8 cellular contexts compared by ENCODE assay signal in the genomic region with DNA sequence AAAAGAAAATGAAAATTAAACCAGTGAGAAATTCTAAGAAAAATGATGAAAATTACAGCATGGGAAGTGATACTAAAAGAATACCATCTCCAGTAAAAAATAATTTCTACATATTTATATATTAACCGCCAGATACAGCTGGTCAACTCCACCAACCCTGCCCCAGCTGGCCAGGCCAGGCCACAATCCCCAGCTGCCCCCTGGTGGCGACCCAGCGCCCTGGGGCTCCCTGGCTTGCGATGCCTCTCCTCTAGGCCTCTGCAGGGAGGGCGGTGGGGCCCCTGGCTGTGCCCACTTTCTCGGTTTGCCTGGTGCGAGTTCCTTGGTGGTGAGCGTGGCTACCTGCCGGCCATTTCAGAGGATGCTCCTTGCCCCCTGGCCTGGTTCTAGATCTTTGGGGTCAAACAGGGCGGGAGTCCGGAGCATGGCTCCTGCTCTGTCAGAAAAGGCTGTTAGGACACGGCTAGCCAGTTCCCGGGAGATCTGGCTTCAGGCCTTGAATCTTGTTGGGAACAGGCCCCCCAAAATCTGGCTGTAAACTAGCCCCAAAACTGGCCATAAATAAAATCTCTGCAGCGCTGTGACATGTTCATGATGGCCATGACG. TPM values are rescaled to one million over a fixed set of nuclear protein-coding genes. Genes with fewer than 3 reads are reported as not detected.
DNase-seq lines count a peak whose midpoint lies in the region; ATAC-seq and TF ChIP-seq lines count a peak whose summit lies in the region.

No MANE protein-coding gene starts in this region.

- H3K4ac ChIP-seq in neuronal stem cell (ENCODE audit: low read length) = no peak overlapping the region

- no peaks in the 10 kb centered on the region for H3K36me3 Mint-ChIP-seq in CD8-positive, alpha-beta memory T cell

- TF ChIP-seq RAD21 in HCT116 (IDR thresholded peaks at IDR 0.05; ENCODE audit: low read depth) = peak; percentile 98

- RAD21 ChIA-PET in HCT116 (lab: Charles Lee; ENCODE audit: low non-redundant PET in 1 of 2, low total read pairs in 2 of 2, uncharacterized antibody in 2 of 2, unreplicated experiment in 2 of 2) = interaction anchor here (0.6 to 1.0 kb wide), 5 partner anchors 42 to 349 kb away, joined by 3 to 5 read pairs (median 4); no protein-coding TSS in a partner anchor

- H3K4me1 ChIP-seq in CD8-positive, alpha-beta memory T cell (ENCODE audit: insufficient read depth, low read length) = peaks cover 6% of the 10 kb centered on the region
- H3K4me1 ChIP-seq in HCT116 (ENCODE audit: control insufficient read depth in 1 of 2, insufficient read depth in 2 of 2, low read length in 2 of 2) (peaks cover 2 to 22% of the 10 kb centered on the region in 2 experiments; a peak in 2 of 4 replicates), neuronal stem cell (ENCODE audit: control insufficient read depth in 2 of 2, insufficient read depth in 1 of 2, low read depth in 1 of 2, low read length in 2 of 2) (peaks cover 9 to 19% of the 10 kb centered on the region in 2 donors), tibial nerve (peaks cover 0 to 53% (median 25%) of the 10 kb centered on the region in 4 donors)

- H3K79me2 ChIP-seq in HCT116 (ENCODE audit: insufficient read depth, low read length) = peaks cover 74% of the 10 kb centered on the region

- peaks cover 0 to 10% (median 0%) of the 10 kb centered on the region in 3 donors for H3K4me1 Mint-ChIP-seq in CD8-positive, alpha-beta memory T cell

- peak overlapping the region; percentile 87 for H2BK120ac ChIP-seq in neuronal stem cell (ENCODE audit: low read depth, low read length)

- H3K9ac ChIP-seq in HCT116 (ENCODE audit: low read length) (no peak overlapping the region), neuronal stem cell (ENCODE audit: low read depth, low read length, poor library complexity) (no peak overlapping the region)

- H3K9me2 ChIP-seq in HCT116 (ENCODE audit: insufficient read depth) = no peaks in the 10 kb centered on the region

- H3K4me2 ChIP-seq in HCT116 (ENCODE audit: low read length) = no peak overlapping the region
- no peak overlapping the region for H3K4me2 ChIP-seq in neuronal stem cell (ENCODE audit: insufficient read depth, low read length, poor library complexity, severe bottlenecking)

- H3K27me3 Mint-ChIP-seq in CD8-positive, alpha-beta memory T cell = peaks cover 0 to 7% of the 10 kb centered on the region in 2 donors

- no peak overlapping the region for H2AK5ac ChIP-seq in neuronal stem cell (ENCODE audit: low read depth, low read length)

- H3K9me3 ChIP-seq in CD8-positive, alpha-beta memory T cell (ENCODE audit: low read length) = no peaks in the 10 kb centered on the region
- no peaks in the 10 kb centered on the region for H3K9me3 ChIP-seq in HCT116 (ENCODE audit: control insufficient read depth in 1 of 2, insufficient read depth in 1 of 2, low read depth in 1 of 2, low read length in 2 of 2)
- H3K9me3 ChIP-seq in neuronal stem cell (replicated peaks in 1 of 2; ENCODE audit: control insufficient read depth in 2 of 2, insufficient read depth in 1 of 2, low read depth in 1 of 2, low read length in 2 of 2) = no peaks in the 10 kb centered on the region
- no peaks in the 10 kb centered on the region for H3K9me3 ChIP-seq in tibial nerve

- 0 out of 2 replicates have a peak, but pooled peaks cover 3% of the 10 kb centered on the region for H4K20me1 ChIP-seq in HCT116 (ENCODE audit: insufficient read depth)

- no peaks in the 10 kb centered on the region for H3K9me3 Mint-ChIP-seq in CD8-positive, alpha-beta memory T cell

- H2BK5ac ChIP-seq in neuronal stem cell (ENCODE audit: low read length) = no peak overlapping the region

- peak; percentile 94 for ATAC-seq in HCT116

- no peaks in the 10 kb centered on the region for H3K36me3 ChIP-seq in CD8-positive, alpha-beta memory T cell (ENCODE audit: insufficient read depth, low read length)
- H3K36me3 ChIP-seq in HCT116 (ENCODE audit: control insufficient read depth in 1 of 2, insufficient read depth in 2 of 2, low read length in 2 of 2) (peaks cover 0 to 8% of the 10 kb centered on the region in 2 experiments; a peak in 2 of 4 replicates), neuronal stem cell (replicated peaks in 1 of 2; ENCODE audit: control insufficient read depth in 2 of 2, insufficient read depth in 2 of 2, low read length in 2 of 2) (peaks cover 10 to 31% of the 10 kb centered on the region in 2 donors), tibial nerve (peaks cover 0 to 30% (median 0%) of the 10 kb centered on the region in 3 donors)

- H3K18ac ChIP-seq in neuronal stem cell (ENCODE audit: low read length) = peak overlapping the region; percentile 52

- POLR2A ChIA-PET in CD8-positive, alpha-beta memory T cell (lab: Charles Lee) = interaction anchor here (0.7 kb wide), 1 partner anchor 76 kb away, joined by 3 read pairs; no protein-coding TSS in a partner anchor
- POLR2A ChIA-PET in HCT116 (lab: Charles Lee) = no interaction called here

- CTCF ChIA-PET in CD8-positive, alpha-beta memory T cell (lab: Charles Lee) = interaction anchor here (0.7 to 8.0 kb wide), 17 partner anchors 11 to 391 kb away, joined by 3 to 72 read pairs (median 4); a partner anchor contains a TSS
- CTCF ChIA-PET in HCT116 (lab: Charles Lee) = interaction anchor here (0.6 to 2.9 kb wide), 16 partner anchors 16 to 348 kb away, joined by 3 to 15 read pairs (median 4); a partner anchor contains a TSS

- H2AFZ ChIP-seq in HCT116 (ENCODE audit: low read depth, low read length, poor library complexity, severe bottlenecking) = no peak overlapping the region
- H2AFZ ChIP-seq in neuronal stem cell (ENCODE audit: low read length) = no peak overlapping the region

- no peak overlapping the region for H4K91ac ChIP-seq in neuronal stem cell (ENCODE audit: low read depth, low read length, poor library complexity)

- H2BK15ac ChIP-seq in neuronal stem cell (ENCODE audit: low read length) = no peak overlapping the region

- H3K23ac ChIP-seq in neuronal stem cell (ENCODE audit: low read depth, low read length, poor library complexity) = no peak overlapping the region

- no peak overlapping the region for H3K14ac ChIP-seq in neuronal stem cell (ENCODE audit: low read length)

- peak; percentile 53 to 74 (median 68) for DNase-seq in CD8-positive, alpha-beta memory T cell
- DNase-seq in HCT116 (ENCODE audit: low read depth, low spot score) (no peak), SHP77 treated with DMSO at 0.1 percent for 48 hours (lab: John Stamatoyannopoulos, UW) (peak; percentile 14), fibroblast of the aortic adventitia (ENCODE audit: low read depth) (peak; percentile 71), neuronal stem cell (ENCODE audit: low spot score) (no peak), tibial nerve (ENCODE audit: low spot score in 2 of 2) (peak; percentile 74 to 79), HPDE6-E6E7 (ENCODE audit: extremely low spot score) (no peak)
- peak; percentile 91 for DNase-seq in activated effector memory CD4-positive, alpha-beta T cell treated with anti-CD3 and anti-CD28 coated beads, Interleukin-2, amount 50 U/mL, for 16 hours

- peak; percentile 87 to 98 (median 94) for TF ChIP-seq CTCF in HCT116 (IDR thresholded peaks at IDR 0.05 in 2 of 3, conservative IDR thresholded peaks at IDR 0.05 in 1 of 3; ENCODE audit: borderline replicate concordance in 1 of 3, insufficient read depth in 1 of 3, low read depth in 2 of 3, low read length in 2 of 3)
- TF ChIP-seq CTCF in fibroblast of the aortic adventitia (IDR thresholded peaks at IDR 0.05; ENCODE audit: insufficient read depth, low read length) = peak; percentile 98
- peak; percentile 92 to 98 (median 96) for TF ChIP-seq CTCF in tibial nerve (IDR thresholded peaks at IDR 0.05)

- H3K4me3 ChIP-seq in CD8-positive, alpha-beta memory T cell (ENCODE audit: low read length) = no peak overlapping the region
- no peak overlapping the region for H3K4me3 ChIP-seq in HCT116 (replicated peaks in 1 of 2; ENCODE audit: low read depth in 1 of 2, low read length in 2 of 2)
- no peak overlapping the region for H3K4me3 ChIP-seq in fibroblast of the aortic adventitia (ENCODE audit: low read depth, low read length)
- H3K4me3 ChIP-seq in neuronal stem cell (ENCODE audit: low read length in 2 of 2) = no peak overlapping the region
- no peak overlapping the region for H3K4me3 ChIP-seq in tibial nerve

- H4K8ac ChIP-seq in neuronal stem cell (ENCODE audit: low read depth, low read length) = no peak overlapping the region

- no peak overlapping the region for H3K27ac Mint-ChIP-seq in CD8-positive, alpha-beta memory T cell

- TF ChIP-seq EP300 in tibial nerve (IDR thresholded peaks at IDR 0.05) = peak in 1 of 2 donors; percentile 56

- H3K27me3 ChIP-seq in CD8-positive, alpha-beta memory T cell (ENCODE audit: insufficient read depth, low read length, poor library complexity, severe bottlenecking) = no peaks in the 10 kb centered on the region
- no peaks in the 10 kb centered on the region for H3K27me3 ChIP-seq in HCT116 (ENCODE audit: insufficient read depth, low read length)
- H3K27me3 ChIP-seq in neuronal stem cell (ENCODE audit: control insufficient read depth in 3 of 3, insufficient read depth in 3 of 3, low read depth in 1 of 3, low read length in 3 of 3) = no peaks in the 10 kb centered on the region
- H3K27me3 ChIP-seq in tibial nerve = no peaks in the 10 kb centered on the region

- intact Hi-C loops in HCT116 (cut with micrococcal nuclease) = loop anchor here (1.0 to 2.0 kb wide), 3 partner anchors 42 to 348 kb away; no protein-coding TSS in a partner anchor

- BruUV-seq in HCT116 (replicated peaks; lab: Mats Ljungman, UMichigan) = no TSS peak

- TF ChIP-seq POLR2A in HCT116 (IDR thresholded peaks at IDR 0.05; ENCODE audit: borderline replicate concordance, extremely low read depth, insufficient read depth, insufficient read length) = no peak
- TF ChIP-seq POLR2A in tibial nerve (IDR thresholded peaks at IDR 0.05) = no peak

- H3K4me3 Mint-ChIP-seq in CD8-positive, alpha-beta memory T cell = no peak overlapping the region

- H3K27ac ChIP-seq in CD8-positive, alpha-beta memory T cell (ENCODE audit: low read depth, low read length) = no peak overlapping the region
- no peak overlapping the region for H3K27ac ChIP-seq in HCT116 (ENCODE audit: low read depth, low read length)
- no peak overlapping the region for H3K27ac ChIP-seq in neuronal stem cell (replicated peaks; ENCODE audit: low read length)
- H3K27ac ChIP-seq in tibial nerve = peak overlapping the region in 2 of 4 donors; percentile 22 to 89

- H2BK12ac ChIP-seq in neuronal stem cell (ENCODE audit: low read length) = no peak overlapping the region

- H3K79me1 ChIP-seq in neuronal stem cell (ENCODE audit: low read depth, low read length) = peaks cover 25% of the 10 kb centered on the region

- no CpG with 5 or more reads among the region's 15 CpGs for WGBS in neuronal stem cell (ENCODE audit: extremely low coverage in 2 of 2, insufficient read length in 2 of 2, insufficient replicate concordance in 1 of 2), 2 donors
- 32 to 47% methylated on average over 10 to 15 of the region's 15 CpGs for WGBS in tibial nerve, 2 donors

RNA-seq across cellular contexts. Expression of a gene that starts 14.5 kb away (rescaled TPM):
- total RNA-seq in CD8-positive, alpha-beta memory T cell = under 1 TPM; 0.13 to 0.26 TPM
- polyA plus RNA-seq in CD8-positive, alpha-beta memory T cell = not detected
- total RNA-seq in HCT116 (2021; ENCODE audit: unreplicated experiment) (18.2 TPM), fibroblast of the aortic adventitia (ENCODE audit: low replicate concordance) (3.3 and 6.6 TPM in 2 replicates), tibial nerve (10 to 100 TPM in 3 of 4 donors, 1 to 10 TPM in 1; 9.0 to 11.1 (median 10.8) TPM)
- polyA plus RNA-seq in HCT116 (2012) = 15.5 and 15.6 TPM in 2 replicates
- 7.6 TPM for polyA plus RNA-seq in neuronal stem cell (2013, experiment 1 of 2)
- polyA plus RNA-seq in neuronal stem cell (2013, experiment 2 of 2) = 7.9 TPM

RNA-seq across cellular contexts. Expression of a gene that starts 20.7 kb away (rescaled TPM):
- total RNA-seq in CD8-positive, alpha-beta memory T cell = 10 to 100 TPM; 66.6 to 70.2 TPM
- polyA plus RNA-seq in CD8-positive, alpha-beta memory T cell = 38.6 TPM
- total RNA-seq in HCT116 (2021; ENCODE audit: unreplicated experiment) (102 TPM), fibroblast of the aortic adventitia (ENCODE audit: low replicate concordance) (5.0 and 20.2 TPM in 2 replicates), tibial nerve (10 to 100 TPM; 45.1 to 95.1 (median 60.7) TPM)
- 98.6 and 111 TPM in 2 replicates for polyA plus RNA-seq in HCT116 (2012)
- polyA plus RNA-seq in neuronal stem cell (2013, experiment 1 of 2) = 76.9 TPM
- 74.7 TPM for polyA plus RNA-seq in neuronal stem cell (2013, experiment 2 of 2)

RNA-seq across cellular contexts. Expression of a gene that starts 41.3 kb away (rescaled TPM):
- under 1 TPM in 1 of 2 experiments, not detected in 1; 0.31 TPM for total RNA-seq in CD8-positive, alpha-beta memory T cell
- polyA plus RNA-seq in CD8-positive, alpha-beta memory T cell = not detected
- total RNA-seq in HCT116 (2021; ENCODE audit: unreplicated experiment) (6.3 TPM), fibroblast of the aortic adventitia (ENCODE audit: low replicate concordance) (130 and 136 TPM in 2 replicates), tibial nerve (10 to 100 TPM; 31.0 to 58.1 (median 32.9) TPM)
- polyA plus RNA-seq in HCT116 (2012) = 6.7 and 7.4 TPM in 2 replicates
- 7.8 TPM for polyA plus RNA-seq in neuronal stem cell (2013, experiment 1 of 2)
- polyA plus RNA-seq in neuronal stem cell (2013, experiment 2 of 2) = 7.6 TPM

RNA-seq across cellular contexts. Expression of a gene that starts 57.6 kb away (rescaled TPM):
- 10 to 100 TPM; 43.0 to 43.8 TPM for total RNA-seq in CD8-positive, alpha-beta memory T cell
- polyA plus RNA-seq in CD8-positive, alpha-beta memory T cell = 0.92 TPM
- total RNA-seq in HCT116 (2021; ENCODE audit: unreplicated experiment) = 37.1 TPM
- 21.3 and 21.7 TPM in 2 replicates for polyA plus RNA-seq in HCT116 (2012)
- 5.5 and 10.6 TPM in 2 replicates for total RNA-seq in fibroblast of the aortic adventitia (ENCODE audit: low replicate concordance)
- 18.5 TPM for polyA plus RNA-seq in neuronal stem cell (2013, experiment 1 of 2)
- 20.5 TPM for polyA plus RNA-seq in neuronal stem cell (2013, experiment 2 of 2)
- 10 to 100 TPM in 2 of 4 donors, 1 to 10 TPM in 2; 6.9 to 16.8 (median 11.7) TPM for total RNA-seq in tibial nerve

Comparison
In these comparisons a context has a peak if more than half of its experiments do, and no peak if none do; other contexts are left out.
1. DNase-seq: peak in CD8-positive, alpha-beta memory T cell (5 of 5), SHP77 treated with DMSO at 0.1 percent for 48 hours (single experiment), activated effector memory CD4-positive, alpha-beta T cell treated with anti-CD3 and anti-CD28 coated beads, Interleukin-2, amount 50 U/mL, for 16 hours (single experiment), fibroblast of the aortic adventitia (single experiment) and tibial nerve (2 of 2); none in HCT116 (single experiment), neuronal stem cell (single experiment) and HPDE6-E6E7 (single experiment).
2. Peak in every context shown above with its lines, with median percentiles within 50 percentile points of each other: CTCF ChIP-seq.